ENCODE assay signal across 8 cellular contexts in the genomic region with DNA sequence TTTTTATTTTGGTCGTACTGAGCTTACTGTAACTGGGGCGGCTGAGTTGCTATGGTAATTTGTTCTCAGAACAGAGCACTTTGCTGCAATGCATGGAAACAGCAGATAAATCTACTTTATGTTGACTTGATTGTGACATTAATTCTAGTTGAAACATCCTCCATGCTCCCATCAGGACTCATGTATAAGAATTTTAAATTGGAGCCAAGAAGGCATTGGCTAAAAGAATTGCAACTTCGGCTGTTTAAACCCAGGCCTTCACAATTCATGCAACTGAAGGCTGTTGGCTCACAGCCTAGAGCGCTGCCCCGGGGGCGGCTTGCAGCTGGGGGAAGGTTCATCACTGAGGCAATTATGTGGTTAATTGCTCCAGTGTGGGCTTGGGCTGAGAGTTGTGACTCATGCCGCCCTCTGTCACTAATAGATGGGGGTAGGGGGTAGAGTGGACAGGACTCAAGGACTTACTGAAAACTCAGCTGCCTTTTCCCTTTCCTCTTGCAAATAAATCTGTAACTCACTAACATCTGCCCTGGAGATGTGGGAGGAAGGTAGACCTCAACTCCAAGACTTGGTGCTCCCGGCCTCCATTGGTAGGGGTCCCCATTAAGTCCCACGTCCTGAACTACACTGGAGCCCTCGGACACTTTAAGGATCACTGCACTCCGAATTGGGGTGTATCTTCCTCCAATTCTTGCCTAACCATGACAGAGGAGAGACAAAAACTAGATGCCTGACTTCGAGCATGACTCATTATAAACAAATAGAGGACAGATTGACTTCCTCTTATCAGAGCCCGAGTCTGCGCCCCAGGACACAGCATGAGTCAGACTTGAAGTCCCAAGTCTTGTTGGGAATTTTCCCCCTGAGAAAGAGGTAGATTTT. TPM values are rescaled to one million over a fixed set of nuclear protein-coding genes. Genes with fewer than 3 reads are reported as not detected.
A peak's percentile ranks its signal among the peaks of the same experiment; 100 is the strongest.
DNase-seq lines count a peak whose midpoint lies in the region; ATAC-seq and TF ChIP-seq lines count a peak whose summit lies in the region.

No MANE protein-coding gene starts in this region.

- TF ChIP-seq CTCF in LNCaP clone FGC (IDR thresholded peaks at IDR 0.05; ENCODE audit: control insufficient read depth, extremely low read depth, insufficient read depth) (no peak), progenitor cell of endocrine pancreas (IDR thresholded peaks at IDR 0.05; ENCODE audit: unreplicated experiment) (no peak)

- peaks cover 24% of the 10 kb centered on the region for H3K4me1 Mint-ChIP-seq in activated T-cell treated with anti-CD3 and anti-CD28 coated beads, Interleukin-2, amount 50 U/mL, for 24 hours (ENCODE audit: low read depth)
- H3K4me1 Mint-ChIP-seq in naive thymus-derived CD4-positive, alpha-beta T cell = peaks cover 0 to 15% (median 10%) of the 10 kb centered on the region in 7 donors
- H3K4me1 Mint-ChIP-seq in progenitor cell of endocrine pancreas (ENCODE audit: low read depth) = peaks cover 10% of the 10 kb centered on the region

- H3K27ac Mint-ChIP-seq in activated T-cell treated with anti-CD3 and anti-CD28 coated beads, Interleukin-2, amount 50 U/mL, for 24 hours = peak overlapping the region; percentile 76
- H3K27ac Mint-ChIP-seq in naive thymus-derived CD4-positive, alpha-beta T cell = peak overlapping the region in 1 of 9 donors; percentile 40
- H3K27ac Mint-ChIP-seq in progenitor cell of endocrine pancreas = no peak overlapping the region

- H3K9me3 Mint-ChIP-seq in activated T-cell treated with anti-CD3 and anti-CD28 coated beads, Interleukin-2, amount 50 U/mL, for 24 hours = peaks cover 3% of the 10 kb centered on the region
- H3K9me3 Mint-ChIP-seq in naive thymus-derived CD4-positive, alpha-beta T cell = peaks cover 0 to 5% (median 0%) of the 10 kb centered on the region in 11 donors
- H3K9me3 Mint-ChIP-seq in progenitor cell of endocrine pancreas (ENCODE audit: low read depth) = peaks cover 3% of the 10 kb centered on the region

- no peaks in the 10 kb centered on the region for H3K36me3 Mint-ChIP-seq in activated T-cell treated with anti-CD3 and anti-CD28 coated beads, Interleukin-2, amount 50 U/mL, for 24 hours (ENCODE audit: low read depth)
- H3K36me3 Mint-ChIP-seq in naive thymus-derived CD4-positive, alpha-beta T cell = peaks cover 0 to 3% (median 0%) of the 10 kb centered on the region in 5 donors
- H3K36me3 Mint-ChIP-seq in progenitor cell of endocrine pancreas (ENCODE audit: insufficient read depth) = no peaks in the 10 kb centered on the region

- no peaks in the 10 kb centered on the region for H3K27me3 ChIP-seq in naive thymus-derived CD4-positive, alpha-beta T cell (ENCODE audit: control insufficient read depth in 2 of 2, insufficient read depth in 2 of 2, low read length in 2 of 2)

- no peaks in the 10 kb centered on the region for H3K4me1 ChIP-seq in naive thymus-derived CD4-positive, alpha-beta T cell (ENCODE audit: control insufficient read depth in 2 of 2, insufficient read depth in 2 of 2, low read length in 2 of 2)

- H3K4me3 Mint-ChIP-seq in activated T-cell treated with anti-CD3 and anti-CD28 coated beads, Interleukin-2, amount 50 U/mL, for 24 hours = peak overlapping the region; percentile 67
- peak overlapping the region in 6 of 10 donors; percentile 37 to 62 (median 52) for H3K4me3 Mint-ChIP-seq in naive thymus-derived CD4-positive, alpha-beta T cell
- no peak overlapping the region for H3K4me3 Mint-ChIP-seq in progenitor cell of endocrine pancreas (ENCODE audit: low read depth)

- H3K4me3 ChIP-seq in LNCaP clone FGC (ENCODE audit: low read depth, low read length) = no peak overlapping the region
- H3K4me3 ChIP-seq in naive thymus-derived CD4-positive, alpha-beta T cell (ENCODE audit: low read length) = no peak overlapping the region

- peak overlapping the region; percentile 72 for H3K27ac ChIP-seq in epithelial cell of prostate
- H3K27ac ChIP-seq in naive thymus-derived CD4-positive, alpha-beta T cell (ENCODE audit: low read depth, low read length) = no peak overlapping the region

- CTCF ChIA-PET in naive thymus-derived CD4-positive, alpha-beta T cell (lab: Charles Lee) = no interaction called here

- H3K27me3 Mint-ChIP-seq in activated T-cell treated with anti-CD3 and anti-CD28 coated beads, Interleukin-2, amount 50 U/mL, for 24 hours = peaks cover 32% of the 10 kb centered on the region
- H3K27me3 Mint-ChIP-seq in naive thymus-derived CD4-positive, alpha-beta T cell = peaks cover 3 to 33% (median 11%) of the 10 kb centered on the region in 5 donors
- peaks cover 7% of the 10 kb centered on the region for H3K27me3 Mint-ChIP-seq in progenitor cell of endocrine pancreas

- intact Hi-C loops in naive thymus-derived CD4-positive, alpha-beta T cell (cut with micrococcal nuclease) = no loop called here

- ATAC-seq in naive thymus-derived CD4-positive, alpha-beta T cell = peak; percentile 88

- POLR2A ChIA-PET in naive thymus-derived CD4-positive, alpha-beta T cell (lab: Charles Lee) = no interaction called here

- H3K9me3 ChIP-seq in naive thymus-derived CD4-positive, alpha-beta T cell (ENCODE audit: control insufficient read depth in 2 of 3, low read length in 3 of 3) = no peaks in the 10 kb centered on the region

- DNase-seq in activated T-cell treated with anti-CD3 and anti-CD28 coated beads, Interleukin-2, amount 50 U/mL, for 24 hours = no peak
- DNase-seq in activated T-cell treated with anti-CD3 and anti-CD28 coated beads, Interleukin-2, amount 50 U/mL, for 1 hour = no peak
- peak; percentile 93 for DNase-seq in H4 (ENCODE audit: low spot score)
- DNase-seq in LNCaP clone FGC (ENCODE audit: low read depth) = peak; percentile 33
- peak; percentile 82 for DNase-seq in SKM-1 (lab: John Stamatoyannopoulos, UW; ENCODE audit: unreplicated experiment)
- peak; percentile 80 for DNase-seq in epithelial cell of prostate (ENCODE audit: low read depth, low spot score)
- DNase-seq in naive thymus-derived CD4-positive, alpha-beta T cell = no peak
- no peak for DNase-seq in progenitor cell of endocrine pancreas (ENCODE audit: low spot score, unreplicated experiment)

- H3K36me3 ChIP-seq in naive thymus-derived CD4-positive, alpha-beta T cell (ENCODE audit: control insufficient read depth in 2 of 3, insufficient read depth in 3 of 3, low read length in 3 of 3) = no peaks in the 10 kb centered on the region

RNA-seq across cellular contexts. Expression of gene ERCC4, which starts 37.5 kb away (rescaled TPM):
- 4.3 and 5.8 TPM in 2 replicates for total RNA-seq in H4 (2014; rRNA removed; shearing (Covaris generic))
- 10 to 100 TPM in 3 of 5 experiments, 1 to 10 TPM in 2; 6.1 to 15.2 (median 13.4) TPM for total RNA-seq in naive thymus-derived CD4-positive, alpha-beta T cell
- 10 to 100 TPM; 18.0 to 26.4 TPM for polyA plus RNA-seq in naive thymus-derived CD4-positive, alpha-beta T cell
- 13.6 and 19.3 TPM in 2 replicates for total RNA-seq in progenitor cell of endocrine pancreas

Comparison
In these comparisons a context has a peak if more than half of its experiments do, and no peak if none do; other contexts are left out.
1. DNase-seq: peak in H4 (single experiment), LNCaP clone FGC (single experiment), SKM-1 (single experiment) and epithelial cell of prostate (single experiment); none in activated T-cell treated with anti-CD3 and anti-CD28 coated beads, Interleukin-2, amount 50 U/mL, for 24 hours (single experiment), activated T-cell treated with anti-CD3 and anti-CD28 coated beads, Interleukin-2, amount 50 U/mL, for 1 hour (single experiment), naive thymus-derived CD4-positive, alpha-beta T cell (0 of 9) and progenitor cell of endocrine pancreas (single experiment).